23 cellular contexts compared by ENCODE assay signal in the genomic region with DNA sequence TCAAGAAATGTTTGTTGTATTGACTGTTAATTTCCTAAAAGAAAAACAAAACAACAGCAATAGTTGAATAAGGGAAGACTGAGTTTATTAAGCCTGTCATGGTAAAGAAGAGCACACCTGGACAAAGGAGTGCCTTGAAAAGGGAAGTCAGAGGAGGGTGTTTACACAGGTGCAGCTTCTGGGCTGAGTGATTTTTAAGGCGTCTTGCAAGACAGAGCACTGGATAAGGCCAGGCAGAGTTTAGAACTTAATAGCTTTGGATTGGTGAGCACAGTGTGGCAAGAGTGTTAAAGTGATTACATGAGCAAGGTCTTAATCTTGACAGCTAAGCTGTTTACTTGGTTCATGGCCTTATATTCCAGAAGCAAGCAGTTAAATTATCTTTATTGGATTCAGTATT.
DNase-seq lines count a peak whose midpoint lies in the region; ATAC-seq and TF ChIP-seq lines count a peak whose summit lies in the region.
"Had no signal": no experiment of that assay in that cellular context is flagged by ENCODE, and none has a peak within 500 bp of the region (broad histone marks: within the 10 kb centered on the region; RNA-seq: fewer than 3 reads in every experiment).

No MANE protein-coding gene starts in this region.

- no peaks in the 10 kb centered on the region for H3K9me3 ChIP-seq in MM.1S (replicated peaks; ENCODE audit: insufficient read depth, low read length)
- H3K9me3 ChIP-seq in OCI-LY1 (ENCODE audit: low read length), result peaks cover 13% of the 10 kb centered on the region
- H3K9me3 ChIP-seq in thyroid gland, result no peaks in the 10 kb centered on the region
- H3K9me3 ChIP-seq: Caco-2 had no signal

- WGBS in thyroid gland, 2 donors, result 16 to 33% methylated on average over 1 of the region's 1 CpG

- H3F3A ChIP-seq in MM.1S (ENCODE audit: insufficient read depth, low read length) (no peaks in the 10 kb centered on the region), OCI-LY1 (ENCODE audit: insufficient read depth, low read length) (no peaks in the 10 kb centered on the region)

- H3K27ac ChIP-seq in MM.1S (ENCODE audit: low read length), result no peak overlapping the region
- peak overlapping the region; percentile 96 for H3K27ac ChIP-seq in OCI-LY1 (ENCODE audit: low read depth, low read length, poor library complexity, severe bottlenecking)
- H3K27ac ChIP-seq in thyroid gland, result no peak overlapping the region
- H3K27ac ChIP-seq: C4-2B, GM23248, Peyer's patch, SK-N-MC had no signal

- intact Hi-C loops in thyroid gland (cut with DNase I), result no loop called here

- TF ChIP-seq POLR2A in erythroblast (IDR thresholded peaks at IDR 0.05; ENCODE audit: low read length) (no peak), thyroid gland (IDR thresholded peaks at IDR 0.05) (no peak)

- H3K27me3 ChIP-seq in MM.1S (replicated peaks; ENCODE audit: insufficient read depth, low read length) (no peaks in the 10 kb centered on the region), OCI-LY1 (ENCODE audit: insufficient read depth, low read length) (no peaks in the 10 kb centered on the region), thyroid gland (no peaks in the 10 kb centered on the region)
- H3K27me3 ChIP-seq: Peyer's patch had no signal

- H3K79me2 ChIP-seq in MM.1S (ENCODE audit: low read length) (no peaks in the 10 kb centered on the region), OCI-LY1 (ENCODE audit: insufficient read depth, low read length) (no peaks in the 10 kb centered on the region)

- no peaks in the 10 kb centered on the region for H3K4me1 ChIP-seq in MM.1S (ENCODE audit: low read length)
- peaks cover 66% of the 10 kb centered on the region for H3K4me1 ChIP-seq in OCI-LY1 (ENCODE audit: insufficient read depth, low read length, severe bottlenecking)
- peaks cover 16 to 17% of the 10 kb centered on the region in 2 donors for H3K4me1 ChIP-seq in thyroid gland
- H3K4me1 ChIP-seq: Caco-2, Peyer's patch had no signal

- no peak overlapping the region for H3K4me3 ChIP-seq in MM.1S (ENCODE audit: low read length)
- peak overlapping the region; percentile 15 for H3K4me3 ChIP-seq in OCI-LY1 (ENCODE audit: low read depth, low read length, poor library complexity, severe bottlenecking)
- H3K4me3 ChIP-seq in thyroid gland (replicated peaks in 1 of 3), result no peak overlapping the region
- H3K4me3 ChIP-seq: GM23248, Peyer's patch, SK-N-MC had no signal

- H3K9ac ChIP-seq in MM.1S (ENCODE audit: low read length) (no peak overlapping the region), OCI-LY1 (ENCODE audit: low read length) (peak overlapping the region; percentile 56)
- H3K9ac ChIP-seq: GM23248 had no signal

- ATAC-seq in GM19395 (IDR thresholded peaks at IDR 0.05; ENCODE audit: unreplicated experiment) (no peak), HG03354 (IDR thresholded peaks at IDR 0.05; ENCODE audit: poor library complexity, severe bottlenecking, unreplicated experiment) (no peak)
- ATAC-seq: CD8-positive, alpha-beta T cell had no signal

- H2AFZ ChIP-seq in MM.1S (ENCODE audit: low read length), result no peak overlapping the region
- H2AFZ ChIP-seq in OCI-LY1 (ENCODE audit: low read length), result no peak overlapping the region
- H2AFZ ChIP-seq: GM23248 had no signal

- DNase-seq in MM.1S, result peak; percentile 34
- DNase-seq in erythroblast (lab: John Stamatoyannopoulos, UW), result peak; percentile 6 to 16
- DNase-seq in thyroid gland, result peak; percentile 35 to 49
- DNase-seq in GM20000 (ENCODE audit: low spot score), result no peak
- DNase-seq in NAMALWA (ENCODE audit: low spot score), result no peak
- DNase-seq: Caco-2; CD8-positive, alpha-beta T cell; GM23248; H9; KBM-7; NCI-H1417; NCI-H1694 treated with DMSO at 0.1 percent for 48 hours; NCI-H2081; NCI-H2171 treated with DMSO at 0.1 percent for 48 hours; NCI-H345; NCI-H524; Peyer's patch; SIG-M5 had no signal

- H3K4me2 ChIP-seq in MM.1S (ENCODE audit: low read depth, low read length) (no peak overlapping the region), OCI-LY1 (ENCODE audit: low read length) (peak overlapping the region; percentile 44; the same call in 1 of the 2 replicates)

- H3K9me2 ChIP-seq in MM.1S (replicated peaks; ENCODE audit: insufficient read depth, low read length) (no peaks in the 10 kb centered on the region), OCI-LY1 (ENCODE audit: low read depth, low read length) (no peaks in the 10 kb centered on the region)

- H3K36me3 ChIP-seq in MM.1S (replicated peaks; ENCODE audit: insufficient read depth, low read length), result no peaks in the 10 kb centered on the region
- peaks cover 25% of the 10 kb centered on the region for H3K36me3 ChIP-seq in OCI-LY1 (ENCODE audit: insufficient read depth, low read length)
- no peaks in the 10 kb centered on the region for H3K36me3 ChIP-seq in thyroid gland
- H3K36me3 ChIP-seq: Peyer's patch had no signal

- no peak for TF ChIP-seq CTCF in MM.1S (IDR thresholded peaks at IDR 0.05; ENCODE audit: low read length)
- no peak for TF ChIP-seq CTCF in OCI-LY1 (IDR thresholded peaks at IDR 0.05; ENCODE audit: low read length)
- no peak for TF ChIP-seq CTCF in thyroid gland (IDR thresholded peaks at IDR 0.05)
- TF ChIP-seq CTCF in GM20000 (IDR thresholded peaks at IDR 0.05; ENCODE audit: extremely low read depth, missing control alignments), result no peak

- H4K20me1 ChIP-seq in MM.1S (ENCODE audit: insufficient read depth, low read length) (no peaks in the 10 kb centered on the region), OCI-LY1 (ENCODE audit: insufficient read depth, low read length) (no peaks in the 10 kb centered on the region)

Comparison
In these comparisons a context has a peak if more than half of its experiments do, and no peak if none do; other contexts are left out.
1. DNase-seq: peak in MM.1S (single experiment), erythroblast (2 of 2) and thyroid gland (2 of 2); none in GM20000 (single experiment) and NAMALWA (single experiment).